ENCODE assay signal across 30 cellular contexts in genomic region chr11:61302550-61302949, GRCh38. TPM values are rescaled to one million over a fixed set of nuclear protein-coding genes. Genes with fewer than 3 reads are reported as not detected.
"Had no signal": no experiment of that assay in that cellular context is flagged by ENCODE, and none has a peak within 500 bp of the region (broad histone marks: within the 10 kb centered on the region; RNA-seq: fewer than 3 reads in every experiment).

No MANE protein-coding gene starts in this region.

- H3K27ac Mint-ChIP-seq: natural killer cell treated with Interleukin-12 subunit alpha and Interleukin-12 subunit beta and Interleukin-15 and Interleukin-18, amount 100 ng/mL, for 72 hours; neural progenitor cell; progenitor cell of endocrine pancreas; stimulated activated effector memory CD8-positive, alpha-beta T cell treated with anti-CD3 and anti-CD28 coated beads, Interleukin-12 subunit alpha, Interleukin-12 subunit beta, amount 100 ng/mL, for 72 hours; stimulated activated naive CD8-positive, alpha-beta T cell treated with anti-CD3 and anti-CD28 coated beads, Interleukin-15, amount 100 ng/mL, for 72 hours had no signal

- DNase-seq: naive B cell; occipital lobe; ovary; posterior cingulate gyrus; psoas muscle; right cardiac atrium; stimulated activated CD4-positive, alpha-beta T cell treated with anti-CD3 and anti-CD28 coated beads, Interleukin-15, amount 100 ng/mL, for 24 hours; stimulated activated CD4-positive, alpha-beta T cell treated with anti-CD3 and anti-CD28 coated beads, Interleukin-2, amount 100 ng/mL, for 24 hours; stimulated activated CD4-positive, alpha-beta T cell treated with anti-CD3 and anti-CD28 coated beads, Interleukin-2, amount 100 ng/mL, for 48 hours; stimulated activated CD4-positive, alpha-beta T cell treated with anti-CD3 and anti-CD28 coated beads, Interleukin-4, amount 100 ng/mL, for 24 hours; stimulated activated naive CD4-positive, alpha-beta T cell; stimulated activated naive CD8-positive, alpha-beta T cell treated with anti-CD3 and anti-CD28 coated beads, Interleukin-15, amount 100 ng/mL, for 72 hours; stimulated activated naive CD8-positive, alpha-beta T cell treated with anti-CD3 and anti-CD28 coated beads, Interleukin-15, Interleukin-2, amounts not matched to agents 100 U/mL and 50 U/mL, for 24 hours; substantia nigra; testis; tibial artery; transverse colon; upper lobe of left lung had no signal

- H2AFZ ChIP-seq: neural progenitor cell, parathyroid adenoma had no signal

- H3K4me1 ChIP-seq: neural progenitor cell, parathyroid adenoma, psoas muscle, transverse colon, upper lobe of left lung had no signal

- H3K4me2 ChIP-seq: neural progenitor cell, smooth muscle cell had no signal

- FAIRE-seq: urothelium cell line had no signal

- H3K4me1 Mint-ChIP-seq: naive B cell, neural progenitor cell had no signal

- H3K27me3 ChIP-seq: neural progenitor cell, ovary, suprapubic skin, testis, tibial artery, transverse colon, upper lobe of left lung, vagina had no signal

- H3K9me3 Mint-ChIP-seq: naive B cell; naive thymus-derived CD8-positive, alpha-beta T cell; natural killer cell treated with Interleukin-12 subunit alpha and Interleukin-12 subunit beta and Interleukin-15 and Interleukin-18, amount 100 ng/mL, for 72 hours; neural progenitor cell; stimulated activated effector memory CD8-positive, alpha-beta T cell treated with anti-CD3 and anti-CD28 coated beads, Interleukin-12 subunit alpha, Interleukin-12 subunit beta, amount 100 ng/mL, for 72 hours; stimulated activated naive CD8-positive, alpha-beta T cell treated with anti-CD3 and anti-CD28 coated beads, Interleukin-15, amount 100 ng/mL, for 72 hours had no signal

- H3K4me3 ChIP-seq: neural progenitor cell, ovary, psoas muscle, skin epidermis, smooth muscle cell, suprapubic skin, testis, tibial artery, transverse colon, upper lobe of left lung, vagina had no signal

- H3K27ac ChIP-seq: neural progenitor cell, ovary, parathyroid adenoma, psoas muscle, skin epidermis, suprapubic skin, tibial artery, transverse colon, upper lobe of left lung, vagina had no signal

- H3K4me3 Mint-ChIP-seq: naive thymus-derived CD8-positive, alpha-beta T cell; natural killer cell treated with Interleukin-12 subunit alpha and Interleukin-12 subunit beta and Interleukin-15 and Interleukin-18, amount 100 ng/mL, for 72 hours; stimulated activated effector memory CD8-positive, alpha-beta T cell treated with anti-CD3 and anti-CD28 coated beads, Interleukin-12 subunit alpha, Interleukin-12 subunit beta, amount 100 ng/mL, for 72 hours; stimulated activated naive CD8-positive, alpha-beta T cell treated with anti-CD3 and anti-CD28 coated beads, Interleukin-15, amount 100 ng/mL, for 72 hours had no signal

- ATAC-seq: naive thymus-derived CD8-positive, alpha-beta T cell; psoas muscle; right cardiac atrium; sciatic nerve; stimulated activated effector memory CD8-positive, alpha-beta T cell treated with anti-CD3 and anti-CD28 coated beads, Interleukin-12 subunit alpha, Interleukin-12 subunit beta, amount 100 ng/mL, for 72 hours; stimulated activated naive CD8-positive, alpha-beta T cell treated with anti-CD3 and anti-CD28 coated beads, Interleukin-15, amount 100 ng/mL, for 72 hours; stimulated activated naive CD8-positive, alpha-beta T cell treated with anti-CD3 and anti-CD28 coated beads, Interleukin-15, Interleukin-2, amounts not matched to agents 100 U/mL and 50 U/mL, for 24 hours had no signal

- H3K9me3 ChIP-seq: ovary, psoas muscle, suprapubic skin, testis, tibial artery, transverse colon, upper lobe of left lung, vagina had no signal

- H3K9ac ChIP-seq: neural progenitor cell, parathyroid adenoma had no signal

- H3K79me2 ChIP-seq: parathyroid adenoma had no signal

- H3K27me3 Mint-ChIP-seq: naive B cell; naive thymus-derived CD8-positive, alpha-beta T cell; natural killer cell treated with Interleukin-12 subunit alpha and Interleukin-12 subunit beta and Interleukin-15 and Interleukin-18, amount 100 ng/mL, for 72 hours; progenitor cell of endocrine pancreas; stimulated activated naive CD8-positive, alpha-beta T cell treated with anti-CD3 and anti-CD28 coated beads, Interleukin-15, amount 100 ng/mL, for 72 hours had no signal

- H3K36me3 ChIP-seq: neural progenitor cell, ovary had no signal

RNA-seq across cellular contexts. Expression of gene VWCE, which starts 7.4 kb away (rescaled TPM):
- polyA plus RNA-seq: naive thymus-derived CD8-positive, alpha-beta T cell had no signal
